Comparison of ENCODE assay signal across 13 cellular contexts in genomic region chr20:15842872-15843271, GRCh38.
DNase-seq lines count a peak whose midpoint lies in the region; ATAC-seq and TF ChIP-seq lines count a peak whose summit lies in the region.
"Had no signal": no experiment of that assay in that cellular context is flagged by ENCODE, and none has a peak within 500 bp of the region (broad histone marks: within the 10 kb centered on the region; RNA-seq: fewer than 3 reads in every experiment).

No MANE protein-coding gene starts in this region.

- 3 to 15% (median 6%) methylated on average over 1 of the region's 1 CpG for WGBS in spleen, 5 donors

- H3K27ac ChIP-seq in C4-2B: no peak overlapping the region
- H3K27ac ChIP-seq in spleen: no peak overlapping the region
- H3K27ac ChIP-seq: breast epithelium, testis had no signal

- peaks cover 0 to 7% (median 0%) of the 10 kb centered on the region in 8 donors for H3K9me3 ChIP-seq in spleen
- H3K9me3 ChIP-seq: breast epithelium, testis had no signal

- no peaks in the 10 kb centered on the region for H3K4me1 ChIP-seq in spleen
- H3K4me1 ChIP-seq: breast epithelium, testis had no signal

- no peak for TF ChIP-seq POLR2A in spleen (IDR thresholded peaks at IDR 0.05)

- H3K27me3 ChIP-seq in spleen (replicated peaks in 1 of 7): no peaks in the 10 kb centered on the region
- H3K27me3 ChIP-seq: breast epithelium, testis had no signal

- in situ Hi-C loops in SK-MEL-5 (cut with HindIII; ENCODE audit: low pct_unique_long_range_greater_than_20kb, low sequenced_read_pairs): no loop called here

- DNase-seq in SK-MEL-5 (ENCODE audit: low read depth, low spot score) (peak; percentile 23), NCI-H1105 (lab: John Stamatoyannopoulos, UW) (no peak), retina (no peak), spleen (no peak), sciatic nerve (ENCODE audit: low spot score) (no peak)
- DNase-seq: activated CD4-positive, alpha-beta T cell treated with anti-CD3 and anti-CD28 coated beads for 36 hours; NCI-H2171; SIG-M5; testis had no signal

- H3K4me3 ChIP-seq in spleen: no peak overlapping the region
- H3K4me3 ChIP-seq: breast epithelium, testis had no signal

- TF ChIP-seq CTCF in C4-2B (conservative IDR thresholded peaks at IDR 0.05) (peak; percentile 17; the same call in 1 of the 2 replicates), spleen (IDR thresholded peaks at IDR 0.05 in 8 of 11, conservative IDR thresholded peaks at IDR 0.05 in 3 of 11) (peak in 1 of 11 experiments; percentile 20)

- ATAC-seq in GM18867 (IDR thresholded peaks at IDR 0.05; ENCODE audit: unreplicated experiment) (peak; percentile 43), HG03103 (IDR thresholded peaks at IDR 0.05; ENCODE audit: low read depth, unreplicated experiment) (peak; percentile 63), sciatic nerve (no peak)
- ATAC-seq: activated CD4-positive, alpha-beta T cell treated with anti-CD3 and anti-CD28 coated beads for 36 hours had no signal

- intact Hi-C loops in spleen (cut with DNase I; ENCODE audit: low total_unique reads) (no loop called here), sciatic nerve (cut with DNase I) (no loop called here)

- no peaks in the 10 kb centered on the region for H3K36me3 ChIP-seq in spleen
- H3K36me3 ChIP-seq: breast epithelium had no signal
